24 cellular contexts compared by ENCODE assay signal in genomic region chr9:126488310-126488709, GRCh38.
DNase-seq lines count a peak whose midpoint lies in the region; ATAC-seq, FAIRE-seq and TF ChIP-seq lines count a peak whose summit lies in the region.
"Had no signal": no experiment of that assay in that cellular context is flagged by ENCODE, and none has a peak within 500 bp of the region (broad histone marks: within the 10 kb centered on the region; RNA-seq: fewer than 3 reads in every experiment).

No MANE protein-coding gene starts in this region.

- H3K18ac ChIP-seq in neuronal stem cell (ENCODE audit: low read length): no peak overlapping the region

- H4K91ac ChIP-seq in neuronal stem cell (ENCODE audit: low read depth, low read length, poor library complexity): no peak overlapping the region

- H4K20me1 ChIP-seq in endothelial cell of umbilical vein (replicated peaks; ENCODE audit: control insufficient read depth, extremely low read depth, insufficient read depth, low read length): no peaks in the 10 kb centered on the region

- H3K4me3 Mint-ChIP-seq in activated CD8-positive, alpha-beta T cell treated with anti-CD3 and anti-CD28 coated beads for 36 hours: no peak overlapping the region

- no peak overlapping the region for H3K14ac ChIP-seq in neuronal stem cell (ENCODE audit: low read length)

- H3K9me3 ChIP-seq in heart right ventricle (no peaks in the 10 kb centered on the region), right atrium auricular region (no peaks in the 10 kb centered on the region), endothelial cell of umbilical vein (replicated peaks; ENCODE audit: control insufficient read depth, insufficient read depth, low read length) (no peaks in the 10 kb centered on the region), neuronal stem cell (replicated peaks in 1 of 2; ENCODE audit: control insufficient read depth in 2 of 2, insufficient read depth in 1 of 2, low read depth in 1 of 2, low read length in 2 of 2) (no peaks in the 10 kb centered on the region)

- H3K4me2 ChIP-seq in endothelial cell of umbilical vein (ENCODE audit: insufficient read depth, low read length) (no peak overlapping the region), neuronal stem cell (ENCODE audit: insufficient read depth, low read length, poor library complexity, severe bottlenecking) (no peak overlapping the region)

- H3K4ac ChIP-seq in neuronal stem cell (ENCODE audit: low read length): no peak overlapping the region

- WGBS in heart right ventricle, 2 donors: 57 to 58% methylated on average over 8 of the region's 8 CpGs
- WGBS in neuronal stem cell (ENCODE audit: extremely low coverage in 2 of 2, insufficient read length in 2 of 2, insufficient replicate concordance in 1 of 2), 2 donors: no CpG with 5 or more reads among the region's 8 CpGs

- dilution Hi-C loops in endothelial cell of umbilical vein (cut with MboI; ENCODE audit: extremely low pct_ligation_motif_present, low sequenced_read_pairs): no loop called here

- H3K36me3 Mint-ChIP-seq in activated CD8-positive, alpha-beta T cell treated with anti-CD3 and anti-CD28 coated beads for 36 hours (ENCODE audit: low read depth): peaks cover 2% of the 10 kb centered on the region

- H3K9me1 ChIP-seq in endothelial cell of umbilical vein (replicated peaks; ENCODE audit: control insufficient read depth, extremely low read depth, insufficient read depth, low read length): no peaks in the 10 kb centered on the region

- H2AK5ac ChIP-seq in neuronal stem cell (ENCODE audit: low read depth, low read length): peak overlapping the region; percentile 46

- no peak overlapping the region for H2BK5ac ChIP-seq in neuronal stem cell (ENCODE audit: low read length)

- no peaks in the 10 kb centered on the region for H3K79me2 ChIP-seq in endothelial cell of umbilical vein (ENCODE audit: control insufficient read depth, insufficient read depth, low read length)

- peak in 7 of 8 donors; percentile 46 to 71 (median 52) for ATAC-seq in heart right ventricle
- no peak for ATAC-seq in HG03520 (IDR thresholded peaks at IDR 0.05; ENCODE audit: unreplicated experiment)
- ATAC-seq in activated CD8-positive, alpha-beta T cell treated with anti-CD3 and anti-CD28 coated beads for 36 hours: no peak
- ATAC-seq: HCT116 had no signal

- no peaks in the 10 kb centered on the region for H3K9me3 Mint-ChIP-seq in activated CD8-positive, alpha-beta T cell treated with anti-CD3 and anti-CD28 coated beads for 36 hours
- H3K9me3 Mint-ChIP-seq: CD8-positive, alpha-beta memory T cell had no signal

- H3K4me1 Mint-ChIP-seq in activated CD8-positive, alpha-beta T cell treated with anti-CD3 and anti-CD28 coated beads for 36 hours (ENCODE audit: low read depth): peaks cover 21% of the 10 kb centered on the region

- intact Hi-C loops in heart right ventricle (cut with DNase I) (loop anchor here in 2 of 10 donors (10.0 kb wide), 3 partner anchors 94 to 1084 kb away; no protein-coding TSS in a partner anchor), endothelial cell of umbilical vein (cut with micrococcal nuclease) (no loop called here)
- intact Hi-C loops in activated CD8-positive, alpha-beta T cell treated with anti-CD3 and anti-CD28 coated beads for 36 hours (cut with micrococcal nuclease): no loop called here

- CTCF ChIA-PET in endothelial cell of umbilical vein (lab: Charles Lee): interaction anchor here (0.9 kb wide), 1 partner anchor 1081 kb away, joined by 3 read pairs; no protein-coding TSS in a partner anchor
- CTCF ChIA-PET in activated CD8-positive, alpha-beta T cell treated with anti-CD3 and anti-CD28 coated beads for 36 hours (lab: Charles Lee): interaction anchor here (1.2 to 3.7 kb wide), 3 partner anchors 12 to 166 kb away, joined by 3 to 27 read pairs (median 6); no protein-coding TSS in a partner anchor

- H2BK120ac ChIP-seq in neuronal stem cell (ENCODE audit: low read depth, low read length): no peak overlapping the region

- no peak for TF ChIP-seq POLR2A in endothelial cell of umbilical vein (IDR thresholded peaks at IDR 0.05; ENCODE audit: low read depth, low read length)

- no peaks in the 10 kb centered on the region for H3K27me3 Mint-ChIP-seq in activated CD8-positive, alpha-beta T cell treated with anti-CD3 and anti-CD28 coated beads for 36 hours

- H3K27ac ChIP-seq in heart right ventricle: peak overlapping the region in 2 of 10 donors; percentile 14 to 15
- no peak overlapping the region for H3K27ac ChIP-seq in right atrium auricular region
- H3K27ac ChIP-seq in endothelial cell of umbilical vein (ENCODE audit: insufficient read depth, low read depth, low read length): no peak overlapping the region
- no peak overlapping the region for H3K27ac ChIP-seq in neuronal stem cell (replicated peaks; ENCODE audit: low read length)
- peak overlapping the region; percentile 79 for H3K27ac ChIP-seq in temporal lobe (ENCODE audit: low read depth, low read length)
- H3K27ac ChIP-seq: C4-2B had no signal

- no peak for DNase-seq in heart right ventricle
- DNase-seq in right atrium auricular region (ENCODE audit: low spot score): no peak
- peak; percentile 21 for DNase-seq in endothelial cell of umbilical vein (ENCODE audit: low read depth, low spot score)
- no peak for DNase-seq in neuronal stem cell (ENCODE audit: low spot score)
- DNase-seq in urothelium cell line (ENCODE audit: low spot score): no peak
- DNase-seq in activated CD8-positive, alpha-beta T cell treated with anti-CD3 and anti-CD28 coated beads for 36 hours: no peak
- DNase-seq: 8988T; Calu3; CD8-positive, alpha-beta memory T cell; DMS153; GOT3; Kasumi-1; NCI-H1694; NCI-H2081 treated with DMSO at 0.1 percent for 48 hours; NCI-H446; NCI-H526 treated with DMSO at 0.1 percent for 48 hours; OCI-M1 had no signal

- BruUV-seq in endothelial cell of umbilical vein (replicated peaks; lab: Mats Ljungman, UMichigan): no TSS peak

- H3K36me3 ChIP-seq in heart right ventricle (peaks cover 0 to 18% (median 0%) of the 10 kb centered on the region in 9 donors), right atrium auricular region (no peaks in the 10 kb centered on the region), endothelial cell of umbilical vein (ENCODE audit: control insufficient read depth in 2 of 2, extremely low read depth in 1 of 2, insufficient read depth in 2 of 2, low read length in 2 of 2) (peaks cover 0 to 5% of the 10 kb centered on the region in 2 experiments), neuronal stem cell (replicated peaks in 1 of 2; ENCODE audit: control insufficient read depth in 2 of 2, insufficient read depth in 2 of 2, low read length in 2 of 2) (peaks cover 5 to 13% of the 10 kb centered on the region in 2 donors)

- H3K4me1 ChIP-seq in heart right ventricle: peaks cover 0 to 16% (median 0%) of the 10 kb centered on the region in 9 donors
- H3K4me1 ChIP-seq in right atrium auricular region: no peaks in the 10 kb centered on the region
- no peaks in the 10 kb centered on the region for H3K4me1 ChIP-seq in endothelial cell of umbilical vein (ENCODE audit: control insufficient read depth, extremely low read depth, insufficient read depth, low read length)
- peaks cover 0 to 3% of the 10 kb centered on the region in 2 donors for H3K4me1 ChIP-seq in neuronal stem cell (ENCODE audit: control insufficient read depth in 2 of 2, insufficient read depth in 1 of 2, low read depth in 1 of 2, low read length in 2 of 2)

- no peak overlapping the region for H4K8ac ChIP-seq in neuronal stem cell (ENCODE audit: low read depth, low read length)

- no peaks in the 10 kb centered on the region for H3K79me1 ChIP-seq in neuronal stem cell (ENCODE audit: low read depth, low read length)

- H3K4me3 ChIP-seq in heart right ventricle: no peak overlapping the region
- no peak overlapping the region for H3K4me3 ChIP-seq in right atrium auricular region
- H3K4me3 ChIP-seq in endothelial cell of umbilical vein (replicated peaks in 1 of 3; ENCODE audit: insufficient read depth in 1 of 3, low read depth in 1 of 3, low read length in 3 of 3): no peak overlapping the region
- no peak overlapping the region for H3K4me3 ChIP-seq in neuronal stem cell (ENCODE audit: low read length in 2 of 2)

- H2BK12ac ChIP-seq in neuronal stem cell (ENCODE audit: low read length): no peak overlapping the region

- no peak overlapping the region for H3K27ac Mint-ChIP-seq in activated CD8-positive, alpha-beta T cell treated with anti-CD3 and anti-CD28 coated beads for 36 hours
- H3K27ac Mint-ChIP-seq: CD8-positive, alpha-beta memory T cell had no signal

- POLR2A ChIA-PET in endothelial cell of umbilical vein (lab: Charles Lee): interaction anchor here (0.6 kb wide), 1 partner anchor 1085 kb away, joined by 3 read pairs; no protein-coding TSS in a partner anchor
- POLR2A ChIA-PET in activated CD8-positive, alpha-beta T cell treated with anti-CD3 and anti-CD28 coated beads for 36 hours (lab: Charles Lee): interaction anchor here (1.0 kb wide), 1 partner anchor 160 kb away, joined by 3 read pairs; no protein-coding TSS in a partner anchor

- H3K27me3 ChIP-seq in heart right ventricle: no peaks in the 10 kb centered on the region
- no peaks in the 10 kb centered on the region for H3K27me3 ChIP-seq in right atrium auricular region
- H3K27me3 ChIP-seq in endothelial cell of umbilical vein (ENCODE audit: control insufficient read depth in 2 of 2, insufficient read depth in 2 of 2, low read length in 2 of 2): no peaks in the 10 kb centered on the region
- H3K27me3 ChIP-seq in neuronal stem cell (ENCODE audit: control insufficient read depth in 3 of 3, insufficient read depth in 3 of 3, low read depth in 1 of 3, low read length in 3 of 3): no peaks in the 10 kb centered on the region

- H2AFZ ChIP-seq in endothelial cell of umbilical vein (ENCODE audit: low read depth, low read length) (no peak overlapping the region), neuronal stem cell (ENCODE audit: low read length) (no peak overlapping the region)

- H3K23ac ChIP-seq in neuronal stem cell (ENCODE audit: low read depth, low read length, poor library complexity): no peak overlapping the region

- H3K9ac ChIP-seq in endothelial cell of umbilical vein (replicated peaks; ENCODE audit: extremely low read depth, insufficient read depth, low read length) (no peak overlapping the region), neuronal stem cell (ENCODE audit: low read depth, low read length, poor library complexity) (peak overlapping the region; percentile 38)

- H2BK15ac ChIP-seq in neuronal stem cell (ENCODE audit: low read length): no peak overlapping the region

- TF ChIP-seq CTCF in heart right ventricle (IDR thresholded peaks at IDR 0.05) (no peak), right atrium auricular region (IDR thresholded peaks at IDR 0.05) (no peak), endothelial cell of umbilical vein (IDR thresholded peaks at IDR 0.05; ENCODE audit: extremely low read depth in 1 of 2, insufficient read depth in 1 of 2, low read depth in 1 of 2, low read length in 2 of 2) (no peak)
- no peak for TF ChIP-seq CTCF in activated CD8-positive, alpha-beta T cell treated with anti-CD3 and anti-CD28 coated beads for 36 hours (IDR thresholded peaks at IDR 0.05)

- no peak for FAIRE-seq in endothelial cell of umbilical vein (lab: Jason Lieb, UNC)
- FAIRE-seq in urothelium cell line (lab: Jason Lieb, UNC): no peak
- FAIRE-seq: G401.6, GM18507, RCC 7860 had no signal

TF ChIP-seq in endothelial cell of umbilical vein, 7 proteins besides CTCF, POLR2A, EP300 and RAD21 (continues in another document):
- no peak for TF ChIP-seq GATA2 (IDR thresholded peaks at IDR 0.05; ENCODE audit: insufficient read depth, insufficient read length, low read depth, low read length)
- TF ChIP-seq POLR2AphosphoS5 (IDR thresholded peaks at IDR 0.05; ENCODE audit: insufficient read depth, low read depth, low read length): no peak

Comparison
In these comparisons a context has a peak if more than half of its experiments do, and no peak if none do; other contexts are left out.
1. ATAC-seq: peak in heart right ventricle (7 of 8); none in HG03520 (single experiment) and activated CD8-positive, alpha-beta T cell treated with anti-CD3 and anti-CD28 coated beads for 36 hours (single experiment).